ENCODE assay signal across 8 cellular contexts in the genomic region with DNA sequence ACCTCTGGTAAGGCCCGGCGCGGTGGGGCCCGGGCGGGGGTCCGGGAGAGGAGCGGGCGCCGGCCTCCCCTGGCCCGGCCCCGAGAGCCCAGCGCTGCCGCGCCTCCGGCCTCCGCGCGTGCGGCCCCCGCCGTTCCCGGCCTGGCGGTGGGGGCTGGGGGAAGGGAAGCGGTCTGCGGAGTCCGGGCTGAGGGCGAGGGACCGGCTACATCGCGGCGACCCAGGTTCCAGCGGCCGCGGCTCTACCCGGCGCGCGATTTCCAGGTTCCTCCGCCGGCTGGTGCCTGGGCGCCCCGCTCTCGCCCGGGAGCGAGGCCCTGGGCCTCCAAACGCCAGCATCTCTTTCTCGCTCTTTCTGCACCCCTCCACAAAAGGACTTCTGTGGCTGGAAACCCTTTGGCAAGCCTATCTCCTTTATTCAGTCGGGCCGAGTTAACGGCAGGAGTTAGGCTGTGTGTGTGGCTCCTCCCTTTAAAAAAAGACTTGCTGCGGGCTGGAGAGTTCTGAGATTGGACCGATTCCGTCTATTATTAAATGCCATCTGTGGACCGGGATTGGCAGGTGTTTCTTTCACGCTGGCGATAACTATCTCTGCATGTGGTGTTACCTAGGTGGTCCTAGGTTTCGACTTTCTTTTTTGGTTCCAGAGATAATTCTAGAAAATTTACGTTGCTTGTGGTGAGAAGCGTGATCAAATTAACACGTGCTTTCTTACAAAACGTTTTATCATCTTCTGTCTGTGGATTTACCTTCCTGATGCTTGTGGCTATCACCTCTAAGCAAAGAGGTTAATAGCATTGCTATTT. TPM values are rescaled to one million over a fixed set of nuclear protein-coding genes. Genes with fewer than 3 reads are reported as not detected.
DNase-seq lines count a peak whose midpoint lies in the region; ATAC-seq, FAIRE-seq and TF ChIP-seq lines count a peak whose summit lies in the region.

No MANE protein-coding gene starts in this region.

- FAIRE-seq in urothelium cell line (lab: Jason Lieb, UNC), result no peak

- H3K4me1 Mint-ChIP-seq in activated T-cell treated with anti-CD3 and anti-CD28 coated beads, Interleukin-2, amount 50 U/mL, for 72 hours (ENCODE audit: low read depth), result peaks cover 39% of the 10 kb centered on the region
- peaks cover 37% of the 10 kb centered on the region for H3K4me1 Mint-ChIP-seq in neural crest cell

- no peaks in the 10 kb centered on the region for H3K9me3 Mint-ChIP-seq in activated T-cell treated with anti-CD3 and anti-CD28 coated beads, Interleukin-2, amount 50 U/mL, for 72 hours
- H3K9me3 Mint-ChIP-seq in neural crest cell, result no peaks in the 10 kb centered on the region

- H3K4me3 ChIP-seq in fibroblast of the aortic adventitia (ENCODE audit: low read depth, low read length), result peak overlapping the region; percentile 91

- peak overlapping the region; percentile 90 to 100 for H3K4me3 Mint-ChIP-seq in activated T-cell treated with anti-CD3 and anti-CD28 coated beads, Interleukin-2, amount 50 U/mL, for 72 hours
- peak overlapping the region; percentile 95 for H3K4me3 Mint-ChIP-seq in neural crest cell

- peak; percentile 11 for DNase-seq in activated CD8-positive, alpha-beta memory T cell treated with anti-CD3 and anti-CD28 coated beads, Interleukin-2, amount 50 U/mL, for 1 hour (ENCODE audit: extremely low read depth)
- no peak for DNase-seq in activated CD8-positive, alpha-beta memory T cell treated with anti-CD3 and anti-CD28 coated beads, Interleukin-2, amount 50 U/mL, for 48 hours
- DNase-seq in NCI-H2227 (lab: John Stamatoyannopoulos, UW; ENCODE audit: unreplicated experiment) (peak; percentile 72), fibroblast of the aortic adventitia (ENCODE audit: low read depth) (peak; percentile 57), neural crest cell (ENCODE audit: low read depth, low spot score) (no peak), urothelium cell line (ENCODE audit: low spot score) (peak; percentile 31)
- DNase-seq in activated T-cell treated with anti-CD3 and anti-CD28 coated beads, Interleukin-2, amount 50 U/mL, for 72 hours, result peak in 1 of 2 donors; percentile 35

- TF ChIP-seq CTCF in fibroblast of the aortic adventitia (IDR thresholded peaks at IDR 0.05; ENCODE audit: insufficient read depth, low read length), result no peak
- TF ChIP-seq CTCF in neural crest cell (conservative IDR thresholded peaks at IDR 0.05), result no peak

- peak overlapping the region; percentile 99 for H3K27ac Mint-ChIP-seq in activated T-cell treated with anti-CD3 and anti-CD28 coated beads, Interleukin-2, amount 50 U/mL, for 72 hours
- peak overlapping the region; percentile 99 for H3K27ac Mint-ChIP-seq in neural crest cell (ENCODE audit: unreplicated experiment)

- H3K27me3 Mint-ChIP-seq in activated T-cell treated with anti-CD3 and anti-CD28 coated beads, Interleukin-2, amount 50 U/mL, for 72 hours (ENCODE audit: low read depth), result no peaks in the 10 kb centered on the region
- H3K27me3 Mint-ChIP-seq in neural crest cell (ENCODE audit: low read depth), result no peaks in the 10 kb centered on the region

- peaks cover 1 to 7% of the 10 kb centered on the region in 2 donors for H3K36me3 Mint-ChIP-seq in activated T-cell treated with anti-CD3 and anti-CD28 coated beads, Interleukin-2, amount 50 U/mL, for 72 hours (ENCODE audit: insufficient read depth in 2 of 2)
- H3K36me3 Mint-ChIP-seq in neural crest cell (ENCODE audit: low read depth), result peaks cover 2% of the 10 kb centered on the region

- ATAC-seq in HG02852 (IDR thresholded peaks at IDR 0.05; ENCODE audit: unreplicated experiment), result peak; percentile 21
- peak in 1 of 2 donors; percentile 12 for ATAC-seq in activated T-cell treated with anti-CD3 and anti-CD28 coated beads, Interleukin-2, amount 50 U/mL, for 72 hours (replicated peaks in 1 of 2)

RNA-seq across cellular contexts. Expression of a gene that starts 0.6 kb away (rescaled TPM):
- total RNA-seq in activated T-cell treated with anti-CD3 and anti-CD28 coated beads, Interleukin-2, amount 50 U/mL, for 72 hours, result 10 to 100 TPM; 72.3 to 75.2 TPM
- total RNA-seq in fibroblast of the aortic adventitia (ENCODE audit: low replicate concordance), result 37.9 and 48.6 TPM in 2 replicates
- total RNA-seq in neural crest cell, result 55.8 and 60.4 TPM in 2 replicates

RNA-seq across cellular contexts. Expression of a gene that starts 59.7 kb away (rescaled TPM):
- total RNA-seq in activated T-cell treated with anti-CD3 and anti-CD28 coated beads, Interleukin-2, amount 50 U/mL, for 72 hours, result not detected
- under 0.01 and 6.5 TPM in 2 replicates for total RNA-seq in fibroblast of the aortic adventitia (ENCODE audit: low replicate concordance)
- 0.12 and 0.23 TPM in 2 replicates for total RNA-seq in neural crest cell

Comparison
In these comparisons a context has a peak if more than half of its experiments do, and no peak if none do; other contexts are left out.
1. DNase-seq: peak in activated CD8-positive, alpha-beta memory T cell treated with anti-CD3 and anti-CD28 coated beads, Interleukin-2, amount 50 U/mL, for 1 hour (single experiment), NCI-H2227 (single experiment), fibroblast of the aortic adventitia (single experiment) and urothelium cell line (single experiment); none in activated CD8-positive, alpha-beta memory T cell treated with anti-CD3 and anti-CD28 coated beads, Interleukin-2, amount 50 U/mL, for 48 hours (single experiment) and neural crest cell (single experiment).